Comparison of ENCODE assay signal across 1 cellular context in the genomic region with DNA sequence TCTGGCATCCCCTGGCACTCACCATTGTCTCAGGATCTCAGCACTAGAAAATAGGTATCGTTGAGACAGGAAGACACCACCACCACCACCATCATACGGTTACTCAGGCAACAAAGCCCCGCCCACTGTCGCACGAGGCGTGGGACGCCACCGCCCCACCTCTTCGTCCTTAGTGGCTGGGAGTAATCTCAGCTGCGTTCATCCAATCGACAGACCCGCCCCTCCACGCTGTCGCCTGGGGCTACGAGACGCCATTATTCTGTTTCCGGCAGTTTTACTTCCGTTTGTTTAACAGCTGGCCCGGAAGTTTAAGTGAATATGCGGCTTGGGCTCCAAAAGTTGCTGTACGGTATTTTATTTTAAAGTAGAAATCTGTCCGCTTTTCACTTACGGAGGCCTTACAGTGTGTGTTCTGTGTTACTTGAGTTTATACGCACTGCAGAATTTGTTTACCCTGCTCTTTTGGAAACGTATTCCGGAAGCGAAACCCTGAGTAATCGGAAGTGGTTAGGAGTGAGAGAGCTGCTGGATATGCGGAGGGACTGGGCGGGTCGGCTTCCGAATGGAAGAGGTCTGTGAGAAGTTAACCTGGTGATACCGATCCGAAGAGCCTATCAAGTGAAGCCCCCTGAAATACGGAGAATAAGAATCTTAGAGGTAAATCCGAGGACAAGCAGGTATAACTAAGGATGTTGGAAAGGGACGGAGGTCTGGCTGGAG.
A peak's percentile ranks its signal among the peaks of the same experiment; 100 is the strongest.
TF ChIP-seq lines count a peak whose summit lies in the region.

TSS of gene BLZF1 (plus strand) at position 510 of the 720 bp plus-strand sequence. CDS start 1,328 bp downstream, outside the sequence.
A gene with protein sequence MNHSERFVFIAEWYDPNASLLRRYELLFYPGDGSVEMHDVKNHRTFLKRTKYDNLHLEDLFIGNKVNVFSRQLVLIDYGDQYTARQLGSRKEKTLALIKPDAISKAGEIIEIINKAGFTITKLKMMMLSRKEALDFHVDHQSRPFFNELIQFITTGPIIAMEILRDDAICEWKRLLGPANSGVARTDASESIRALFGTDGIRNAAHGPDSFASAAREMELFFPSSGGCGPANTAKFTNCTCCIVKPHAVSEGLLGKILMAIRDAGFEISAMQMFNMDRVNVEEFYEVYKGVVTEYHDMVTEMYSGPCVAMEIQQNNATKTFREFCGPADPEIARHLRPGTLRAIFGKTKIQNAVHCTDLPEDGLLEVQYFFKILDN (minus strand): TSS at position 112 of the 720 bp plus-strand sequence. CDS start 87 bp downstream, at position 25.

TF ChIP-seq in HepG2, 621 proteins besides CTCF, POLR2A, EP300 and RAD21 (continued from another document and continues in another):
- TF ChIP-seq E2F1 (CRISPR knock-in tag; IDR thresholded peaks at IDR 0.05) (no peak), JDP2 (CRISPR knock-in tag; IDR thresholded peaks at IDR 0.05; ENCODE audit: borderline replicate concordance) (no peak), NCOA5 (CRISPR knock-in tag; IDR thresholded peaks at IDR 0.05) (no peak), MIXL1 (CRISPR knock-in tag; IDR thresholded peaks at IDR 0.05) (0 out of 2 replicates have a peak, but pooled peaks have one; percentile 7), NR2C2 (CRISPR knock-in tag; IDR thresholded peaks at IDR 0.05; ENCODE audit: borderline replicate concordance) (peak; percentile 99), ZNF234 (CRISPR knock-in tag; conservative IDR thresholded peaks at IDR 0.05) (no peak), ZNF792 (CRISPR knock-in tag; IDR thresholded peaks at IDR 0.05) (no peak), ZFP91 (CRISPR knock-in tag; IDR thresholded peaks at IDR 0.05; ENCODE audit: borderline replicate concordance) (peak; percentile 61; the same call in 1 of the 2 replicates), YEATS2 (CRISPR knock-in tag; IDR thresholded peaks at IDR 0.05; ENCODE audit: borderline replicate concordance) (peak; percentile 71; the same call in 1 of the 2 replicates), ZSCAN12 (CRISPR knock-in tag; IDR thresholded peaks at IDR 0.05) (no peak), CSRNP1 (CRISPR knock-in tag; IDR thresholded peaks at IDR 0.05) (no peak), ZNF44 (CRISPR knock-in tag; IDR thresholded peaks at IDR 0.05) (0 out of 2 replicates have a peak, but pooled peaks have one; percentile 67), FOSL2 (CRISPR knock-in tag; IDR thresholded peaks at IDR 0.05) (peak; percentile 40; the same call in 1 of the 2 replicates), HBP1 (CRISPR knock-in tag; IDR thresholded peaks at IDR 0.05; ENCODE audit: low read depth) (peak; percentile 12; the same call in 1 of the 2 replicates), HMGXB4 (CRISPR knock-in tag; IDR thresholded peaks at IDR 0.05; ENCODE audit: borderline replicate concordance in 1 of 2, low read depth in 1 of 2) (peak in 1 of 2 experiments; percentile 45; a peak in 1 of 4 replicates), TEAD3 (CRISPR knock-in tag; optimal IDR thresholded peaks at IDR 0.05; ENCODE audit: borderline replicate concordance) (no peak), NFRKB (IDR thresholded peaks at IDR 0.05) (no peak), TAF1 (CRISPR knock-in tag; IDR thresholded peaks at IDR 0.05) (peak; percentile 38; the same call in 1 of the 2 replicates), TOPORS (CRISPR knock-in tag; IDR thresholded peaks at IDR 0.05) (no peak), SRSF9 (IDR thresholded peaks at IDR 0.05; ENCODE audit: borderline replicate concordance, insufficient read depth, low read depth, low read length, poor library complexity, severe bottlenecking) (no peak), IKZF1 (IDR thresholded peaks at IDR 0.05) (no peak), ZNF883 (CRISPR knock-in tag; IDR thresholded peaks at IDR 0.05; ENCODE audit: not compliant biosample characterization) (no peak), GLMP (CRISPR knock-in tag; IDR thresholded peaks at IDR 0.05; ENCODE audit: borderline replicate concordance) (no peak)
- TF ChIP-seq, protein P1, sequence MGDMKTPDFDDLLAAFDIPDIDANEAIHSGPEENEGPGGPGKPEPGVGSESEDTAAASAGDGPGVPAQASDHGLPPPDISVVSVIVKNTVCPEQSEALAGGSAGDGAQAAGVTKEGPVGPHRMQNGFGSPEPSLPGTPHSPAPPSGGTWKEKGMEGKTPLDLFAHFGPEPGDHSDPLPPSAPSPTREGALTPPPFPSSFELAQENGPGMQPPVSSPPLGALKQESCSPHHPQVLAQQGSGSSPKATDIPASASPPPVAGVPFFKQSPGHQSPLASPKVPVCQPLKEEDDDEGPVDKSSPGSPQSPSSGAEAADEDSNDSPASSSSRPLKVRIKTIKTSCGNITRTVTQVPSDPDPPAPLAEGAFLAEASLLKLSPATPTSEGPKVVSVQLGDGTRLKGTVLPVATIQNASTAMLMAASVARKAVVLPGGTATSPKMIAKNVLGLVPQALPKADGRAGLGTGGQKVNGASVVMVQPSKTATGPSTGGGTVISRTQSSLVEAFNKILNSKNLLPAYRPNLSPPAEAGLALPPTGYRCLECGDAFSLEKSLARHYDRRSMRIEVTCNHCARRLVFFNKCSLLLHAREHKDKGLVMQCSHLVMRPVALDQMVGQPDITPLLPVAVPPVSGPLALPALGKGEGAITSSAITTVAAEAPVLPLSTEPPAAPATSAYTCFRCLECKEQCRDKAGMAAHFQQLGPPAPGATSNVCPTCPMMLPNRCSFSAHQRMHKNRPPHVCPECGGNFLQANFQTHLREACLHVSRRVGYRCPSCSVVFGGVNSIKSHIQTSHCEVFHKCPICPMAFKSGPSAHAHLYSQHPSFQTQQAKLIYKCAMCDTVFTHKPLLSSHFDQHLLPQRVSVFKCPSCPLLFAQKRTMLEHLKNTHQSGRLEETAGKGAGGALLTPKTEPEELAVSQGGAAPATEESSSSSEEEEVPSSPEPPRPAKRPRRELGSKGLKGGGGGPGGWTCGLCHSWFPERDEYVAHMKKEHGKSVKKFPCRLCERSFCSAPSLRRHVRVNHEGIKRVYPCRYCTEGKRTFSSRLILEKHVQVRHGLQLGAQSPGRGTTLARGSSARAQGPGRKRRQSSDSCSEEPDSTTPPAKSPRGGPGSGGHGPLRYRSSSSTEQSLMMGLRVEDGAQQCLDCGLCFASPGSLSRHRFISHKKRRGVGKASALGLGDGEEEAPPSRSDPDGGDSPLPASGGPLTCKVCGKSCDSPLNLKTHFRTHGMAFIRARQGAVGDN (CRISPR knock-in tag; IDR thresholded peaks at IDR 0.05), result peak; percentile 66
- TF ChIP-seq, protein P2, sequence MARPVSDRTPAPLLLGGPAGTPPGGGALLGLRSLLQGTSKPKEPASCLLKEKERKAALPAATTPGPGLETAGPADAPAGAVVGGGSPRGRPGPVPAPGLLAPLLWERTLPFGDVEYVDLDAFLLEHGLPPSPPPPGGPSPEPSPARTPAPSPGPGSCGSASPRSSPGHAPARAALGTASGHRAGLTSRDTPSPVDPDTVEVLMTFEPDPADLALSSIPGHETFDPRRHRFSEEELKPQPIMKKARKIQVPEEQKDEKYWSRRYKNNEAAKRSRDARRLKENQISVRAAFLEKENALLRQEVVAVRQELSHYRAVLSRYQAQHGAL (CRISPR knock-in tag; IDR thresholded peaks at IDR 0.05; ENCODE audit: not compliant biosample characterization), result no peak
- TF ChIP-seq, protein P3, sequence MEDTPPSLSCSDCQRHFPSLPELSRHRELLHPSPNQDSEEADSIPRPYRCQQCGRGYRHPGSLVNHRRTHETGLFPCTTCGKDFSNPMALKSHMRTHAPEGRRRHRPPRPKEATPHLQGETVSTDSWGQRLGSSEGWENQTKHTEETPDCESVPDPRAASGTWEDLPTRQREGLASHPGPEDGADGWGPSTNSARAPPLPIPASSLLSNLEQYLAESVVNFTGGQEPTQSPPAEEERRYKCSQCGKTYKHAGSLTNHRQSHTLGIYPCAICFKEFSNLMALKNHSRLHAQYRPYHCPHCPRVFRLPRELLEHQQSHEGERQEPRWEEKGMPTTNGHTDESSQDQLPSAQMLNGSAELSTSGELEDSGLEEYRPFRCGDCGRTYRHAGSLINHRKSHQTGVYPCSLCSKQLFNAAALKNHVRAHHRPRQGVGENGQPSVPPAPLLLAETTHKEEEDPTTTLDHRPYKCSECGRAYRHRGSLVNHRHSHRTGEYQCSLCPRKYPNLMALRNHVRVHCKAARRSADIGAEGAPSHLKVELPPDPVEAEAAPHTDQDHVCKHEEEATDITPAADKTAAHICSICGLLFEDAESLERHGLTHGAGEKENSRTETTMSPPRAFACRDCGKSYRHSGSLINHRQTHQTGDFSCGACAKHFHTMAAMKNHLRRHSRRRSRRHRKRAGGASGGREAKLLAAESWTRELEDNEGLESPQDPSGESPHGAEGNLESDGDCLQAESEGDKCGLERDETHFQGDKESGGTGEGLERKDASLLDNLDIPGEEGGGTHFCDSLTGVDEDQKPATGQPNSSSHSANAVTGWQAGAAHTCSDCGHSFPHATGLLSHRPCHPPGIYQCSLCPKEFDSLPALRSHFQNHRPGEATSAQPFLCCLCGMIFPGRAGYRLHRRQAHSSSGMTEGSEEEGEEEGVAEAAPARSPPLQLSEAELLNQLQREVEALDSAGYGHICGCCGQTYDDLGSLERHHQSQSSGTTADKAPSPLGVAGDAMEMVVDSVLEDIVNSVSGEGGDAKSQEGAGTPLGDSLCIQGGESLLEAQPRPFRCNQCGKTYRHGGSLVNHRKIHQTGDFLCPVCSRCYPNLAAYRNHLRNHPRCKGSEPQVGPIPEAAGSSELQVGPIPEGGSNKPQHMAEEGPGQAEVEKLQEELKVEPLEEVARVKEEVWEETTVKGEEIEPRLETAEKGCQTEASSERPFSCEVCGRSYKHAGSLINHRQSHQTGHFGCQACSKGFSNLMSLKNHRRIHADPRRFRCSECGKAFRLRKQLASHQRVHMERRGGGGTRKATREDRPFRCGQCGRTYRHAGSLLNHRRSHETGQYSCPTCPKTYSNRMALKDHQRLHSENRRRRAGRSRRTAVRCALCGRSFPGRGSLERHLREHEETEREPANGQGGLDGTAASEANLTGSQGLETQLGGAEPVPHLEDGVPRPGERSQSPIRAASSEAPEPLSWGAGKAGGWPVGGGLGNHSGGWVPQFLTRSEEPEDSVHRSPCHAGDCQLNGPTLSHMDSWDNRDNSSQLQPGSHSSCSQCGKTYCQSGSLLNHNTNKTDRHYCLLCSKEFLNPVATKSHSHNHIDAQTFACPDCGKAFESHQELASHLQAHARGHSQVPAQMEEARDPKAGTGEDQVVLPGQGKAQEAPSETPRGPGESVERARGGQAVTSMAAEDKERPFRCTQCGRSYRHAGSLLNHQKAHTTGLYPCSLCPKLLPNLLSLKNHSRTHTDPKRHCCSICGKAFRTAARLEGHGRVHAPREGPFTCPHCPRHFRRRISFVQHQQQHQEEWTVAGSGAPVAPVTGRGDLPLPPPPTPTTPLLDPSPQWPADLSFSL (CRISPR knock-in tag; IDR thresholded peaks at IDR 0.05), result no peak
